15 cellular contexts compared by ENCODE assay signal in the genomic region with DNA sequence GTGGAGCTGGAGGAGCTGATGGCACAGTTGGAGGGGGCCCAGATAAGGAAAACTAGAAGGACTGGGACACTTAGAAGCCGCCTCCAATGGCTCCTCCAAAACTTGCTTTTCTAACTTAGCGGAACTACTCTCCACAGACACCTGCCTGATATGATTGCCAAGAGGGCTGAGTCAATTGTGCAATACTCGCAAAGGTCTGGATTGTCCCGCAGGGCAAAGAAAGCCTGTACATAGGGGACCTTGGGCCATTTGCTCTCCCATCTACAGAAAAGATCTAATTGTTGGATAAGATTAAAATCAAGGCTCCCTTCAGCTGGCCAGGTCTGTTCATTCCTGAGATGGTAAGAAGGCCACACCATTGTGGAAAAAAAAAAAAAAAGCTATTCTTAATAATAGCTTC.
"Had no signal": no experiment of that assay in that cellular context is flagged by ENCODE, and none has a peak within 500 bp of the region (broad histone marks: within the 10 kb centered on the region; RNA-seq: fewer than 3 reads in every experiment).

No MANE protein-coding gene starts in this region.

- H3K9me3 ChIP-seq: esophagus muscularis mucosa, gastrocnemius medialis, tibial artery had no signal

- DNase-seq: effector memory CD8-positive, alpha-beta T cell; gastrocnemius medialis; left ventricle myocardium superior; mammary epithelial cell; natural killer cell; right cardiac atrium; stimulated activated CD4-positive, alpha-beta T cell treated with anti-CD3 and anti-CD28 coated beads, Interleukin-4, amount 100 ng/mL, for 1 hour; stimulated activated CD8-positive, alpha-beta memory T cell treated with anti-CD3 and anti-CD28 coated beads, Interleukin-4, amount 100 ng/mL, for 48 hours; tibial artery had no signal

- H3K27ac Mint-ChIP-seq: dendritic cell treated with granulocyte-macrophage colony-stimulating factor and Interleukin-4, amounts not matched to agents 40 ng/mL and 50 ng/mL, for 4 days; effector memory CD8-positive, alpha-beta T cell; natural killer cell; stimulated activated memory B cell treated with anti-CD40 and anti-IgM and Interleukin-4, amounts not matched to agents 10 μg/mL and 1 μg/mL and 100 μg/mL, for 72 hours; stimulated activated naive CD8-positive, alpha-beta T cell treated with anti-CD3 and anti-CD28 coated beads, Interleukin-15, Interleukin-2, amounts not matched to agents 100 ng/mL and 50 ng/mL, for 24 hours had no signal

- H3K36me3 ChIP-seq: esophagus muscularis mucosa, gastrocnemius medialis, tibial artery had no signal

- H3K36me3 Mint-ChIP-seq: natural killer cell; stimulated activated memory B cell treated with anti-CD40 and anti-IgM and Interleukin-4, amounts not matched to agents 10 μg/mL and 1 μg/mL and 100 μg/mL, for 72 hours had no signal

- H3K4me3 Mint-ChIP-seq: dendritic cell treated with granulocyte-macrophage colony-stimulating factor and Interleukin-4, amounts not matched to agents 40 ng/mL and 50 ng/mL, for 4 days; effector memory CD8-positive, alpha-beta T cell; natural killer cell; neural crest cell; stimulated activated memory B cell treated with anti-CD40 and anti-IgM and Interleukin-4, amounts not matched to agents 10 μg/mL and 1 μg/mL and 100 μg/mL, for 72 hours; stimulated activated naive CD8-positive, alpha-beta T cell treated with anti-CD3 and anti-CD28 coated beads, Interleukin-15, Interleukin-2, amounts not matched to agents 100 ng/mL and 50 ng/mL, for 24 hours had no signal

- H3K9me3 Mint-ChIP-seq: dendritic cell treated with granulocyte-macrophage colony-stimulating factor and Interleukin-4, amounts not matched to agents 40 ng/mL and 50 ng/mL, for 4 days; effector memory CD8-positive, alpha-beta T cell; natural killer cell; neural crest cell; stimulated activated memory B cell treated with anti-CD40 and anti-IgM and Interleukin-4, amounts not matched to agents 10 μg/mL and 1 μg/mL and 100 μg/mL, for 72 hours; stimulated activated naive CD8-positive, alpha-beta T cell treated with anti-CD3 and anti-CD28 coated beads, Interleukin-15, Interleukin-2, amounts not matched to agents 100 ng/mL and 50 ng/mL, for 24 hours had no signal

- H3K4me1 Mint-ChIP-seq: natural killer cell; stimulated activated memory B cell treated with anti-CD40 and anti-IgM and Interleukin-4, amounts not matched to agents 10 μg/mL and 1 μg/mL and 100 μg/mL, for 72 hours had no signal

- H3K27ac ChIP-seq: epithelial cell of prostate, esophagus muscularis mucosa, gastrocnemius medialis, tibial artery had no signal

- H3K27me3 ChIP-seq: gastrocnemius medialis had no signal

- H3K27me3 Mint-ChIP-seq: dendritic cell treated with granulocyte-macrophage colony-stimulating factor and Interleukin-4, amounts not matched to agents 40 ng/mL and 50 ng/mL, for 4 days; stimulated activated memory B cell treated with anti-CD40 and anti-IgM and Interleukin-4, amounts not matched to agents 10 μg/mL and 1 μg/mL and 100 μg/mL, for 72 hours; stimulated activated naive CD8-positive, alpha-beta T cell treated with anti-CD3 and anti-CD28 coated beads, Interleukin-15, Interleukin-2, amounts not matched to agents 100 ng/mL and 50 ng/mL, for 24 hours had no signal

- H3K4me3 ChIP-seq: esophagus muscularis mucosa, gastrocnemius medialis, tibial artery had no signal

- H3K4me1 ChIP-seq: esophagus muscularis mucosa, gastrocnemius medialis had no signal

- ATAC-seq: effector memory CD8-positive, alpha-beta T cell; gastrocnemius medialis; left ventricle myocardium superior; natural killer cell; right cardiac atrium; stimulated activated memory B cell treated with anti-CD40 and anti-IgM and Interleukin-4, amounts not matched to agents 10 μg/mL and 1 μg/mL and 100 μg/mL, for 72 hours had no signal
